ENCODE assay signal across 1 cellular context in genomic region chr6:12094689-12095088, GRCh38.
TF ChIP-seq lines count a peak whose summit lies in the region.

No MANE protein-coding gene starts in this region.

TF ChIP-seq in IMR-90, 13 proteins besides CTCF, POLR2A, EP300 and RAD21 (continued from another document):
- TF ChIP-seq, protein P1, sequence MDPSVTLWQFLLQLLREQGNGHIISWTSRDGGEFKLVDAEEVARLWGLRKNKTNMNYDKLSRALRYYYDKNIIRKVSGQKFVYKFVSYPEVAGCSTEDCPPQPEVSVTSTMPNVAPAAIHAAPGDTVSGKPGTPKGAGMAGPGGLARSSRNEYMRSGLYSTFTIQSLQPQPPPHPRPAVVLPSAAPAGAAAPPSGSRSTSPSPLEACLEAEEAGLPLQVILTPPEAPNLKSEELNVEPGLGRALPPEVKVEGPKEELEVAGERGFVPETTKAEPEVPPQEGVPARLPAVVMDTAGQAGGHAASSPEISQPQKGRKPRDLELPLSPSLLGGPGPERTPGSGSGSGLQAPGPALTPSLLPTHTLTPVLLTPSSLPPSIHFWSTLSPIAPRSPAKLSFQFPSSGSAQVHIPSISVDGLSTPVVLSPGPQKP (IDR thresholded peaks at IDR 0.05; ENCODE audit: borderline replicate concordance, low read depth, low read length), result no peak
- TF ChIP-seq MAFK (IDR thresholded peaks at IDR 0.05; ENCODE audit: low read depth, low read length) (no peak), RFX5 (IDR thresholded peaks at IDR 0.05; ENCODE audit: low read depth, low read length) (no peak), USF2 (IDR thresholded peaks at IDR 0.05; ENCODE audit: low read depth, low read length) (no peak)
TF ChIP-seq in IMR-90: peak in this region for 0.
